Comparison of ENCODE assay signal across 13 cellular contexts in genomic region chr10:58756126-58756525, GRCh38.
DNase-seq lines count a peak whose midpoint lies in the region; ATAC-seq and TF ChIP-seq lines count a peak whose summit lies in the region.
"Had no signal": no experiment of that assay in that cellular context is flagged by ENCODE, and none has a peak within 500 bp of the region (broad histone marks: within the 10 kb centered on the region; RNA-seq: fewer than 3 reads in every experiment).

No MANE protein-coding gene starts in this region.

- H3K18ac ChIP-seq in mesendoderm (ENCODE audit: low read length) = no peak overlapping the region

- no peak overlapping the region for H3K23ac ChIP-seq in mesendoderm (ENCODE audit: low read length)

- H3K79me2 ChIP-seq in mesendoderm (ENCODE audit: control insufficient read depth, insufficient read depth, low read length) = no peaks in the 10 kb centered on the region

- WGBS in mesendoderm (ENCODE audit: extremely low coverage, insufficient coverage, low lambda C conversion rate) = no CpG with 5 or more reads among the region's 6 CpGs

- DNase-seq in EL (peak; percentile 66), right atrium auricular region (ENCODE audit: low spot score) (no peak), skeletal muscle cell (ENCODE audit: low read depth) (no peak), upper lobe of right lung (no peak), mesendoderm (no peak)
- DNase-seq: activated CD4-positive, alpha-beta T cell treated with anti-CD3 and anti-CD28 coated beads for 1 hour; activated naive CD8-positive, alpha-beta T cell treated with anti-CD3 and anti-CD28 coated beads, Interleukin-2, amount 10 ng/mL, durations not matched to agents 7 days and 5 days; glutamatergic neuron; Karpas-422; posterior cingulate gyrus had no signal

- H3K36me3 ChIP-seq in right atrium auricular region (no peaks in the 10 kb centered on the region), upper lobe of right lung (no peaks in the 10 kb centered on the region), mesendoderm (ENCODE audit: control insufficient read depth, insufficient read depth, low read length) (no peaks in the 10 kb centered on the region)

- no peak overlapping the region for H3K4ac ChIP-seq in mesendoderm (ENCODE audit: low read depth, low read length)

- H3K9me3 ChIP-seq in right atrium auricular region = no peaks in the 10 kb centered on the region
- no peaks in the 10 kb centered on the region for H3K9me3 ChIP-seq in upper lobe of right lung

- H3K4me1 ChIP-seq in right atrium auricular region (peaks cover 0 to 28% of the 10 kb centered on the region in 2 donors), upper lobe of right lung (peaks cover 4% of the 10 kb centered on the region), mesendoderm (ENCODE audit: control insufficient read depth, low read depth, low read length) (no peaks in the 10 kb centered on the region)

- H3K56ac ChIP-seq in mesendoderm (ENCODE audit: low read length) = no peak overlapping the region

- H3K4me3 ChIP-seq in WI38 (ENCODE audit: low read depth, low read length) (peak overlapping the region; percentile 50), right atrium auricular region (peak overlapping the region in 1 of 2 donors; percentile 21), skeletal muscle cell (ENCODE audit: low read depth, low read length) (peak overlapping the region; percentile 28), upper lobe of right lung (no peak overlapping the region), mesendoderm (ENCODE audit: low read length) (no peak overlapping the region)

- no peak overlapping the region for H2BK5ac ChIP-seq in mesendoderm (ENCODE audit: low read length)

- no peak overlapping the region for H3K9ac ChIP-seq in mesendoderm (ENCODE audit: low read length)

- TF ChIP-seq CTCF in WI38 (IDR thresholded peaks at IDR 0.05; ENCODE audit: low read depth, low read length) = no peak
- TF ChIP-seq CTCF in right atrium auricular region (IDR thresholded peaks at IDR 0.05) = no peak
- no peak for TF ChIP-seq CTCF in upper lobe of right lung (IDR thresholded peaks at IDR 0.05)

- H3K79me1 ChIP-seq in mesendoderm (ENCODE audit: low read length) = no peaks in the 10 kb centered on the region

- H2AK5ac ChIP-seq in mesendoderm (ENCODE audit: low read length) = no peak overlapping the region

- no peak overlapping the region for H2BK120ac ChIP-seq in mesendoderm (ENCODE audit: low read depth, low read length)

- H3K27ac ChIP-seq in right atrium auricular region (peak overlapping the region; percentile 56 to 77), upper lobe of right lung (no peak overlapping the region), mesendoderm (ENCODE audit: low read depth, low read length) (no peak overlapping the region)

- ATAC-seq in upper lobe of right lung (no peak), GM18873 (IDR thresholded peaks at IDR 0.05; ENCODE audit: low FRiP score, unreplicated experiment) (no peak), HG03108 (IDR thresholded peaks at IDR 0.05; ENCODE audit: unreplicated experiment) (no peak)

- H3K27me3 ChIP-seq in right atrium auricular region (no peaks in the 10 kb centered on the region), upper lobe of right lung (no peaks in the 10 kb centered on the region), mesendoderm (ENCODE audit: insufficient read depth, low read length, poor library complexity) (no peaks in the 10 kb centered on the region)

- H2BK15ac ChIP-seq in mesendoderm (replicated peaks; ENCODE audit: low read depth) = no peak overlapping the region

- H4K8ac ChIP-seq in mesendoderm (ENCODE audit: low read depth, low read length) = no peak overlapping the region

- intact Hi-C loops in upper lobe of right lung (cut with DNase I) = no loop called here

- no peak overlapping the region for H4K5ac ChIP-seq in mesendoderm (ENCODE audit: low read length)

- H3K4me2 ChIP-seq in mesendoderm (ENCODE audit: low read length) = no peak overlapping the region

Comparison
In these comparisons a context has a peak if more than half of its experiments do, and no peak if none do; other contexts are left out.
1. H3K4me3 ChIP-seq: peak in WI38 (single experiment) and skeletal muscle cell (single experiment); none in upper lobe of right lung (single experiment) and mesendoderm (single experiment).
2. H3K27ac ChIP-seq: peak in right atrium auricular region (2 of 2); none in upper lobe of right lung (single experiment) and mesendoderm (single experiment).